In genomic region chr17:11485802-11486421, GRCh38 we compare ENCODE assay signal across 17 cellular contexts.
DNase-seq lines count a peak whose midpoint lies in the region; ATAC-seq and TF ChIP-seq lines count a peak whose summit lies in the region.
"Had no signal": no experiment of that assay in that cellular context is flagged by ENCODE, and none has a peak within 500 bp of the region (broad histone marks: within the 10 kb centered on the region; RNA-seq: fewer than 3 reads in every experiment).

No MANE protein-coding gene starts in this region.

- TF ChIP-seq CTCF in left lung (IDR thresholded peaks at IDR 0.05), result no peak
- TF ChIP-seq CTCF in upper lobe of right lung (IDR thresholded peaks at IDR 0.05), result no peak
- TF ChIP-seq CTCF in GM23338 (conservative IDR thresholded peaks at IDR 0.05; ENCODE audit: low read depth in 2 of 2), result no peak

- H3K27me3 ChIP-seq in left lung (no peaks in the 10 kb centered on the region), upper lobe of right lung (no peaks in the 10 kb centered on the region), GM23338 (ENCODE audit: insufficient read depth) (no peaks in the 10 kb centered on the region)

- in situ Hi-C loops in G401 (cut with HindIII; ENCODE audit: low sequenced_read_pairs), result no loop called here

- POLR2A ChIA-PET in T-cell (lab: Charles Lee), result no interaction called here

- H3K36me3 Mint-ChIP-seq in T-cell (no peaks in the 10 kb centered on the region), GM23338 (ENCODE audit: low read depth) (peaks cover 50% of the 10 kb centered on the region)
- H3K36me3 Mint-ChIP-seq in activated naive CD8-positive, alpha-beta T cell treated with anti-CD3 and anti-CD28 coated beads, Interleukin-2, amount 50 U/mL, for 24 hours (ENCODE audit: low read depth), result no peaks in the 10 kb centered on the region
- H3K36me3 Mint-ChIP-seq: CD14-positive monocyte had no signal

- no peaks in the 10 kb centered on the region for H3F3A ChIP-seq in GM23338 (replicated peaks; ENCODE audit: low read depth)

- CTCF ChIA-PET in T-cell (lab: Charles Lee), result no interaction called here

- peak; percentile 12 for DNase-seq in G401 (ENCODE audit: low spot score)
- DNase-seq in cerebellar cortex (ENCODE audit: low spot score), result peak; percentile 10
- DNase-seq in left lung, result no peak
- DNase-seq in upper lobe of right lung, result no peak
- DNase-seq in T-cell, result no peak
- no peak for DNase-seq in activated naive CD8-positive, alpha-beta T cell treated with anti-CD3 and anti-CD28 coated beads, Interleukin-2, amount 50 U/mL, for 24 hours
- no peak for DNase-seq in GM23338 (ENCODE audit: low spot score)
- DNase-seq: ACHN; AML-193; COR-L47; NCI-H1105 treated with DMSO at 0.1 percent for 48 hours; NCI-H187; NCI-H526 treated with DMSO at 0.1 percent for 48 hours; NK-92 treated with Interleukin-12 subunit alpha and Interleukin-12 subunit beta, amount 100 ng/mL, for 24 hours; OCI-M1; SHP77 treated with DMSO at 0.1 percent for 48 hours had no signal

- intact Hi-C loops in left lung (cut with DNase I) (no loop called here), upper lobe of right lung (cut with DNase I) (no loop called here)

- H3K9me3 Mint-ChIP-seq in T-cell (peaks cover 0 to 3% (median 0%) of the 10 kb centered on the region in 3 donors), GM23338 (peaks cover 97% of the 10 kb centered on the region)
- H3K9me3 Mint-ChIP-seq in activated naive CD8-positive, alpha-beta T cell treated with anti-CD3 and anti-CD28 coated beads, Interleukin-2, amount 50 U/mL, for 24 hours, result peaks cover 7% of the 10 kb centered on the region

- H3K27ac Mint-ChIP-seq in T-cell (no peak overlapping the region), GM23338 (no peak overlapping the region)
- no peak overlapping the region for H3K27ac Mint-ChIP-seq in activated naive CD8-positive, alpha-beta T cell treated with anti-CD3 and anti-CD28 coated beads, Interleukin-2, amount 50 U/mL, for 24 hours
- H3K27ac Mint-ChIP-seq: CD14-positive monocyte had no signal

- H3K4me2 ChIP-seq in GM23338, result no peak overlapping the region

- H3K9me2 ChIP-seq in GM23338 (ENCODE audit: insufficient read depth), result no peaks in the 10 kb centered on the region

- H3K27me3 Mint-ChIP-seq in T-cell (no peaks in the 10 kb centered on the region), GM23338 (ENCODE audit: insufficient read depth, low read depth, poor library complexity) (peaks cover 1% of the 10 kb centered on the region)
- H3K27me3 Mint-ChIP-seq in activated naive CD8-positive, alpha-beta T cell treated with anti-CD3 and anti-CD28 coated beads, Interleukin-2, amount 50 U/mL, for 24 hours, result no peaks in the 10 kb centered on the region

- H3K79me2 ChIP-seq in GM23338 (replicated peaks; ENCODE audit: insufficient read depth), result no peaks in the 10 kb centered on the region

- H3K4me1 ChIP-seq in left lung (no peaks in the 10 kb centered on the region), upper lobe of right lung (no peaks in the 10 kb centered on the region), GM23338 (ENCODE audit: insufficient read depth) (no peaks in the 10 kb centered on the region)

- H3K4me3 ChIP-seq in left lung (no peak overlapping the region), upper lobe of right lung (no peak overlapping the region), GM23338 (no peak overlapping the region)

- H2AFZ ChIP-seq in GM23338, result no peak overlapping the region

- H3K27ac ChIP-seq in left lung (no peak overlapping the region), upper lobe of right lung (no peak overlapping the region), GM23338 (ENCODE audit: low read depth) (no peak overlapping the region)

- H3K36me3 ChIP-seq in left lung, result no peaks in the 10 kb centered on the region
- H3K36me3 ChIP-seq in upper lobe of right lung, result no peaks in the 10 kb centered on the region
- no peaks in the 10 kb centered on the region; the same call in 1 of the 2 replicates for H3K36me3 ChIP-seq in GM23338 (ENCODE audit: insufficient read depth)

- H3K4me3 Mint-ChIP-seq in T-cell, result no peak overlapping the region
- H3K4me3 Mint-ChIP-seq in activated naive CD8-positive, alpha-beta T cell treated with anti-CD3 and anti-CD28 coated beads, Interleukin-2, amount 50 U/mL, for 24 hours, result no peak overlapping the region
- H3K4me3 Mint-ChIP-seq in GM23338, result no peak overlapping the region
- H3K4me3 Mint-ChIP-seq: CD14-positive monocyte had no signal

- ATAC-seq in left lung, result peak; percentile 59
- ATAC-seq in upper lobe of right lung, result peak; percentile 41
- ATAC-seq in T-cell (replicated peaks in 1 of 4), result no peak
- no peak for ATAC-seq in activated naive CD8-positive, alpha-beta T cell treated with anti-CD3 and anti-CD28 coated beads, Interleukin-2, amount 50 U/mL, for 24 hours
- no peak for ATAC-seq in GM23338

- no peaks in the 10 kb centered on the region for H4K20me1 ChIP-seq in GM23338 (replicated peaks; ENCODE audit: insufficient read depth)

- H3K4me1 Mint-ChIP-seq in T-cell (no peaks in the 10 kb centered on the region), GM23338 (no peaks in the 10 kb centered on the region)
- H3K4me1 Mint-ChIP-seq in activated naive CD8-positive, alpha-beta T cell treated with anti-CD3 and anti-CD28 coated beads, Interleukin-2, amount 50 U/mL, for 24 hours, result no peaks in the 10 kb centered on the region
- H3K4me1 Mint-ChIP-seq: CD14-positive monocyte had no signal

- H3K9me3 ChIP-seq in left lung (no peaks in the 10 kb centered on the region), upper lobe of right lung (no peaks in the 10 kb centered on the region)

TF ChIP-seq in GM23338, 12 proteins besides CTCF, POLR2A, EP300 and RAD21 (continues in another document):
- TF ChIP-seq POLR2AphosphoS5 (IDR thresholded peaks at IDR 0.05; ENCODE audit: low read depth) (no peak), ZNF462 (CRISPR knock-in tag; IDR thresholded peaks at IDR 0.05) (no peak), CREB1 (CRISPR knock-in tag; IDR thresholded peaks at IDR 0.05; ENCODE audit: low read depth) (no peak), ZNF331 (CRISPR knock-in tag; IDR thresholded peaks at IDR 0.05; ENCODE audit: low read depth) (no peak)

Comparison
In these comparisons a context has a peak if more than half of its experiments do, and no peak if none do; other contexts are left out.
1. DNase-seq: peak in G401 (single experiment) and cerebellar cortex (single experiment); none in left lung (0 of 2), upper lobe of right lung (single experiment), T-cell (0 of 34), activated naive CD8-positive, alpha-beta T cell treated with anti-CD3 and anti-CD28 coated beads, Interleukin-2, amount 50 U/mL, for 24 hours (single experiment) and GM23338 (single experiment).
2. ATAC-seq: peak in left lung (single experiment) and upper lobe of right lung (single experiment); none in T-cell (0 of 4), activated naive CD8-positive, alpha-beta T cell treated with anti-CD3 and anti-CD28 coated beads, Interleukin-2, amount 50 U/mL, for 24 hours (single experiment) and GM23338 (single experiment).